In the genomic region with DNA sequence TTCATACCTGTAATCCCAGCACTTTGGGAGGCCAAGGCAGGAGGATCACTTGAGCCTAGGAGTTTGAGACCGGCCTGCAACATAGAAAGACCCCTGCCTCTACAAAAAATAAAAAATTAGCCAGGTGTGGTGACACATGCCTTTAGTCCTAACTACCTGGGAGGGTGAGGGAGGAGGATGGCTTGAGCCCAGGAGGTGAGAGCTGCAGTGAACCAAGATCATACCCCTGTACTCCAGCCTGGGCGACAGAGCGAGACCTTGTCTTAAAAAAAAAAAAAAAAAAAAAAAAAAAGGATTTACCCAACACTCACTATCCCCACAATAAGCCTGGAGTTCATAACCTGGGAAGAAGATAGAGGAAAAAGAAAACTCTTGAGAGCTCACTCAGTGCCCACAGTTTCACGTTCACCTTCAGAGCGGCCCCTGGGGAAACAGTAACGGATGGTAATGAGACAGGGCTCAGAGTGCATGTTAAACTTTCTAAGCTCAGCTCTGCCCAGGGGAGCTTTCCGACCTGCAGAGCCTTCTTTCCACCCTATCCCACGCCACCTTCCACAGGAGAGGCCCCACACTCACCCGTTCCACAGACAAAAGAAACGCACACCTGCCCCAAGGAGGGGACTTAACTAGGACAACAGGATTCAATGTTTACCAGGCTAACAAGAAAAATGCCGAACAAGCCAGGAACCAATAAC, we compare ENCODE assay signal across 1 cellular context.
TF ChIP-seq lines count a peak whose summit lies in the region.

No MANE protein-coding gene starts in this region.

TF ChIP-seq in A549, 52 proteins besides CTCF, POLR2A, EP300 and RAD21 (continued from another document):
- TF ChIP-seq FOXS1 (CRISPR knock-in tag; IDR thresholded peaks at IDR 0.05): no peak
- no peak for TF ChIP-seq HOXA7 (CRISPR knock-in tag; IDR thresholded peaks at IDR 0.05)
- TF ChIP-seq ZSCAN20 (CRISPR knock-in tag; IDR thresholded peaks at IDR 0.05): no peak
- TF ChIP-seq NR3C1 (IDR thresholded peaks at IDR 0.05): no peak
